Comparison of ENCODE assay signal across 8 cellular contexts in the genomic region with DNA sequence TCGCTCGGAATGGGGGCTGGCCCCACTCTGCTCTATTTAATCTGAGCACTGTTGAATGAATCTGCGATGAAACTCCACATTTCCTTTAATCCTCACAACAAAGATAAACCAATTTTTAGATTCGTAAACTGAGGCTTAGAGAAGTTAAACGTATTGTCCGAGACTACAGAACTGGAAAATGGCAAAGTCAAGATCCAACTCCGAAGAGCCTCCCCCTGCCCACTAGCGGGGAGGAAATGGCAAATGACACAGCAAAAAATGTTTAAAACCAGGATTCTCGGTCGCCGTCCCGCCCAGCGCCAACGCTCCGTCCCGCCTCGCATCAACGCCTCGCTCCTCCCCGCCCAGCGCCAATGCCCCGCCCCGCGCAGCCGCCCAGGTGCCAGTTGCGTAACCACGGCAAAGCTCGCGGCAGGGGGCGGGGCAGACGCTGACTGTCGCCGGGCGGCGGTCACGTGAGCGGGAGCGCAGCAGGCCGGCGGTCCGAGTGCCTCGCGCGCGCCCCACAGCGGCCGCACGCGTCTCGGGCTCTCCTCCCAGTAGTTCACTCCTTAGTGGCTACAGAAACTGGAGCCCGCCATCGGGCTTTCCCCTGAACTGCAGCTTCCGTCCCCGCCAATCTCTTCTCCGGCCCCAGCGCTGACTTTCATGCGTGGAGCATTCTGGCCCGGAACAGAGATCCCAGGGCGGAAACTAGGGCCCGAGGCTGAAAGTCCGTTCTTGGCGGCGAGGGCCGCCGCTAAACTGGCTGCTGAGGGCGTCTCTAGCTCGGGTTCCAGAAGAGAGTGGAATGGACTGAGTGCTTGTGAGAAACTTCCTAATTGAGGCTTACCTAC. TPM values are rescaled to one million over a fixed set of nuclear protein-coding genes. Genes with fewer than 3 reads are reported as not detected.
DNase-seq lines count a peak whose midpoint lies in the region; ATAC-seq and TF ChIP-seq lines count a peak whose summit lies in the region.

No MANE protein-coding gene starts in this region.

- DNase-seq in NCI-H524 treated with DMSO at 0.1 percent for 48 hours (lab: John Stamatoyannopoulos, UW) (peak; percentile 53), colonic mucosa (peak; percentile 99), left lobe of liver (ENCODE audit: low spot score) (peak; percentile 99)
- DNase-seq in activated CD4-positive, alpha-beta T cell treated with anti-CD3 and anti-CD28 coated beads for 48 hours, result peak; percentile 99
- peak; percentile 100 for DNase-seq in stimulated activated CD4-positive, alpha-beta T cell treated with anti-CD3 and anti-CD28 coated beads, Interleukin-2, amount 100 ng/mL, for 24 hours

- H3K27me3 ChIP-seq in colonic mucosa, result no peaks in the 10 kb centered on the region

- H3K4me3 ChIP-seq in colonic mucosa, result peak overlapping the region; percentile 32

- ATAC-seq in GM19324 (IDR thresholded peaks at IDR 0.05; ENCODE audit: low FRiP score, unreplicated experiment), result peak; percentile 92
- peak; percentile 92 for ATAC-seq in HG03460 (IDR thresholded peaks at IDR 0.05; ENCODE audit: unreplicated experiment)
- ATAC-seq in left lobe of liver, result peak; percentile 97

- H3K4me1 ChIP-seq in colonic mucosa, result no peaks in the 10 kb centered on the region

- peak overlapping the region; percentile 81 to 83 for H3K9ac ChIP-seq in colonic mucosa (ENCODE audit: low read depth in 2 of 2, low read length in 2 of 2)

- intact Hi-C loops in colonic mucosa (cut with DNase I), result no loop called here

- H3K36me3 ChIP-seq in colonic mucosa, result no peaks in the 10 kb centered on the region

- TF ChIP-seq CTCF in C4-2B (conservative IDR thresholded peaks at IDR 0.05) (peak; percentile 99), colonic mucosa (IDR thresholded peaks at IDR 0.05) (peak; percentile 86)

- H3K27ac ChIP-seq in C4-2B (peak overlapping the region; percentile 80), colonic mucosa (peak overlapping the region; percentile 89)

- H3K9me3 ChIP-seq in colonic mucosa, result no peaks in the 10 kb centered on the region

RNA-seq across cellular contexts. Expression of gene LRRC23, which starts 13.6 kb away (rescaled TPM):
- total RNA-seq in colonic mucosa, result 1 to 10 TPM; 7.3 to 8.0 TPM
- total RNA-seq in left lobe of liver, result 1.9 TPM

RNA-seq across cellular contexts. Expression of gene SPSB2, which starts 17.9 kb away (rescaled TPM):
- 10 to 100 TPM in 1 of 2 donors, 1 to 10 TPM in 1; 8.4 to 19.8 TPM for total RNA-seq in colonic mucosa
- total RNA-seq in left lobe of liver, result 4.7 TPM

RNA-seq across cellular contexts. Expression of gene ENO2, which starts 23.4 kb away (rescaled TPM):
- 10 to 100 TPM in 1 of 2 donors, 1 to 10 TPM in 1; 7.6 to 15.7 TPM for total RNA-seq in colonic mucosa
- 3.6 TPM for total RNA-seq in left lobe of liver

RNA-seq across cellular contexts. Expression of gene TPI1, which starts 23.7 kb away (rescaled TPM):
- total RNA-seq in colonic mucosa, result 1,000 to 10,000 TPM; 1,097 to 1,106 TPM
- 300 TPM for total RNA-seq in left lobe of liver

RNA-seq across cellular contexts. Expression of gene ATN1, which starts 36.8 kb away (rescaled TPM):
- total RNA-seq in colonic mucosa (100 to 1,000 TPM in 1 of 2 donors, 10 to 100 TPM in 1; 67.5 to 103 TPM), left lobe of liver (22.0 TPM)

Comparison
In these comparisons a context has a peak if more than half of its experiments do, and no peak if none do; other contexts are left out.
1. Peak in every context shown above with its lines: DNase-seq, ATAC-seq, H3K4me3 ChIP-seq and H3K27ac ChIP-seq.